ENCODE assay signal across 18 cellular contexts in genomic region chr12:111067498-111067897, GRCh38. TPM values are rescaled to one million over a fixed set of nuclear protein-coding genes. Genes with fewer than 3 reads are reported as not detected.
A peak's percentile ranks its signal among the peaks of the same experiment; 100 is the strongest.
DNase-seq lines count a peak whose midpoint lies in the region; ATAC-seq and TF ChIP-seq lines count a peak whose summit lies in the region.
"Had no signal": no experiment of that assay in that cellular context is flagged by ENCODE, and none has a peak within 500 bp of the region (broad histone marks: within the 10 kb centered on the region; RNA-seq: fewer than 3 reads in every experiment).

No MANE protein-coding gene starts in this region.

- H3K4me3 Mint-ChIP-seq in activated naive CD8-positive, alpha-beta T cell = peak overlapping the region; percentile 8
- H3K4me3 Mint-ChIP-seq in activated naive CD8-positive, alpha-beta T cell treated with anti-CD3 and anti-CD28 coated beads, Interleukin-2, amount 50 U/mL, for 24 hours = no peak overlapping the region
- H3K4me3 Mint-ChIP-seq in MCF 10A (ENCODE audit: unreplicated experiment) = no peak overlapping the region
- no peak overlapping the region for H3K4me3 Mint-ChIP-seq in stimulated activated effector memory CD8-positive, alpha-beta T cell treated with anti-CD3 and anti-CD28 coated beads, Interleukin-12 subunit alpha, Interleukin-12 subunit beta, amount 100 ng/mL, for 72 hours

- no peak overlapping the region for H3K27ac Mint-ChIP-seq in activated naive CD8-positive, alpha-beta T cell
- no peak overlapping the region for H3K27ac Mint-ChIP-seq in activated naive CD8-positive, alpha-beta T cell treated with anti-CD3 and anti-CD28 coated beads, Interleukin-2, amount 50 U/mL, for 24 hours
- H3K27ac Mint-ChIP-seq in MCF 10A (ENCODE audit: low read depth, unreplicated experiment) = peak overlapping the region; percentile 89
- H3K27ac Mint-ChIP-seq in stimulated activated effector memory CD8-positive, alpha-beta T cell treated with anti-CD3 and anti-CD28 coated beads, Interleukin-12 subunit alpha, Interleukin-12 subunit beta, amount 100 ng/mL, for 72 hours = peak overlapping the region; percentile 32
- H3K27ac Mint-ChIP-seq: activated CD4-positive, alpha-beta memory T cell treated with anti-CD3 and anti-CD28 coated beads for 36 hours had no signal

- TF ChIP-seq CTCF in LNCaP clone FGC (IDR thresholded peaks at IDR 0.05; ENCODE audit: control insufficient read depth, extremely low read depth, insufficient read depth) (no peak), MCF 10A (IDR thresholded peaks at IDR 0.05; ENCODE audit: unreplicated experiment) (no peak)

- no peaks in the 10 kb centered on the region for H3K27me3 Mint-ChIP-seq in activated naive CD8-positive, alpha-beta T cell
- H3K27me3 Mint-ChIP-seq in activated naive CD8-positive, alpha-beta T cell treated with anti-CD3 and anti-CD28 coated beads, Interleukin-2, amount 50 U/mL, for 24 hours = no peaks in the 10 kb centered on the region
- no peaks in the 10 kb centered on the region for H3K27me3 Mint-ChIP-seq in MCF 10A (ENCODE audit: insufficient read depth, unreplicated experiment)
- H3K27me3 Mint-ChIP-seq: activated CD4-positive, alpha-beta memory T cell treated with anti-CD3 and anti-CD28 coated beads for 36 hours had no signal

- TSS peak; percentile 20 for BruUV-seq in MCF 10A (replicated peaks; lab: Mats Ljungman, UMichigan)

- CTCF ChIA-PET in MCF 10A (lab: Yijun Ruan, JAX) = no interaction called here

- no peaks in the 10 kb centered on the region for H3K9me3 Mint-ChIP-seq in activated naive CD8-positive, alpha-beta T cell (ENCODE audit: low read depth)
- no peaks in the 10 kb centered on the region for H3K9me3 Mint-ChIP-seq in activated naive CD8-positive, alpha-beta T cell treated with anti-CD3 and anti-CD28 coated beads, Interleukin-2, amount 50 U/mL, for 24 hours
- peaks cover 7% of the 10 kb centered on the region for H3K9me3 Mint-ChIP-seq in MCF 10A (ENCODE audit: unreplicated experiment)
- H3K9me3 Mint-ChIP-seq in stimulated activated effector memory CD8-positive, alpha-beta T cell treated with anti-CD3 and anti-CD28 coated beads, Interleukin-12 subunit alpha, Interleukin-12 subunit beta, amount 100 ng/mL, for 72 hours = no peaks in the 10 kb centered on the region
- H3K9me3 Mint-ChIP-seq: activated CD4-positive, alpha-beta memory T cell treated with anti-CD3 and anti-CD28 coated beads for 36 hours had no signal

- POLR2A ChIA-PET in MCF 10A (lab: Yijun Ruan, JAX) = no interaction called here

- intact Hi-C loops in MCF 10A (cut with micrococcal nuclease) = no loop called here

- H3K36me3 Mint-ChIP-seq in activated naive CD8-positive, alpha-beta T cell = no peaks in the 10 kb centered on the region
- H3K36me3 Mint-ChIP-seq in activated naive CD8-positive, alpha-beta T cell treated with anti-CD3 and anti-CD28 coated beads, Interleukin-2, amount 50 U/mL, for 24 hours (ENCODE audit: low read depth) = no peaks in the 10 kb centered on the region
- H3K36me3 Mint-ChIP-seq in MCF 10A (ENCODE audit: insufficient read depth, unreplicated experiment) = peaks cover 10% of the 10 kb centered on the region
- H3K36me3 Mint-ChIP-seq in stimulated activated effector memory CD8-positive, alpha-beta T cell treated with anti-CD3 and anti-CD28 coated beads, Interleukin-12 subunit alpha, Interleukin-12 subunit beta, amount 100 ng/mL, for 72 hours = no peaks in the 10 kb centered on the region
- H3K36me3 Mint-ChIP-seq: activated CD4-positive, alpha-beta memory T cell treated with anti-CD3 and anti-CD28 coated beads for 36 hours had no signal

- DNase-seq in activated naive CD8-positive, alpha-beta T cell treated with anti-CD3 and anti-CD28 coated beads, Interleukin-2, amount 50 U/mL, for 24 hours = no peak
- DNase-seq in LNCaP clone FGC (ENCODE audit: low read depth) = peak; percentile 99
- peak; percentile 32 for DNase-seq in MCF 10A (ENCODE audit: unreplicated experiment)
- DNase-seq in stimulated activated effector memory CD8-positive, alpha-beta T cell treated with anti-CD3 and anti-CD28 coated beads, Interleukin-12 subunit alpha, Interleukin-12 subunit beta, amount 100 ng/mL, for 72 hours (ENCODE audit: low spot score in 2 of 2) = no peak
- no peak for DNase-seq in GOT3 (lab: John Stamatoyannopoulos, UW)
- no peak for DNase-seq in NCI-H1092 treated with DMSO at 0.1 percent for 48 hours (lab: John Stamatoyannopoulos, UW)
- DNase-seq: activated CD8-positive, alpha-beta memory T cell treated with anti-CD3 and anti-CD28 coated beads, Interleukin-2, amount 50 U/mL, for 48 hours; body of pancreas; kidney glomerular epithelial cell; NCI-H1694; NCI-H526 treated with DMSO at 0.1 percent for 48 hours; substantia nigra had no signal

- no peak for ATAC-seq in activated naive CD8-positive, alpha-beta T cell treated with anti-CD3 and anti-CD28 coated beads, Interleukin-2, amount 50 U/mL, for 24 hours
- ATAC-seq in stimulated activated effector memory CD8-positive, alpha-beta T cell treated with anti-CD3 and anti-CD28 coated beads, Interleukin-12 subunit alpha, Interleukin-12 subunit beta, amount 100 ng/mL, for 72 hours = no peak
- no peak for ATAC-seq in GM19351 (IDR thresholded peaks at IDR 0.05; ENCODE audit: unreplicated experiment)
- ATAC-seq: body of pancreas had no signal

- H3K4me3 ChIP-seq in LNCaP clone FGC (ENCODE audit: low read depth, low read length) = no peak overlapping the region
- H3K4me3 ChIP-seq: body of pancreas, skin epidermis had no signal

- peaks cover 9% of the 10 kb centered on the region for H3K4me1 Mint-ChIP-seq in activated naive CD8-positive, alpha-beta T cell (ENCODE audit: low read depth)
- peaks cover 7% of the 10 kb centered on the region for H3K4me1 Mint-ChIP-seq in activated naive CD8-positive, alpha-beta T cell treated with anti-CD3 and anti-CD28 coated beads, Interleukin-2, amount 50 U/mL, for 24 hours
- peaks cover 24% of the 10 kb centered on the region for H3K4me1 Mint-ChIP-seq in MCF 10A (ENCODE audit: insufficient read depth, unreplicated experiment)
- peaks cover 17% of the 10 kb centered on the region for H3K4me1 Mint-ChIP-seq in stimulated activated effector memory CD8-positive, alpha-beta T cell treated with anti-CD3 and anti-CD28 coated beads, Interleukin-12 subunit alpha, Interleukin-12 subunit beta, amount 100 ng/mL, for 72 hours

RNA-seq across cellular contexts. Expression of gene CUX2, which starts 33.5 kb away (rescaled TPM):
- 0.29 and 0.61 TPM in 2 replicates for total RNA-seq in MCF 10A (2022)
- total RNA-seq: body of pancreas, chondrocyte, epithelial cell of proximal tubule had no signal

Comparison
In these comparisons a context has a peak if more than half of its experiments do, and no peak if none do; other contexts are left out.
1. H3K27ac Mint-ChIP-seq: peak in MCF 10A (single experiment) and stimulated activated effector memory CD8-positive, alpha-beta T cell treated with anti-CD3 and anti-CD28 coated beads, Interleukin-12 subunit alpha, Interleukin-12 subunit beta, amount 100 ng/mL, for 72 hours (single experiment); none in activated naive CD8-positive, alpha-beta T cell (single experiment) and activated naive CD8-positive, alpha-beta T cell treated with anti-CD3 and anti-CD28 coated beads, Interleukin-2, amount 50 U/mL, for 24 hours (single experiment).
2. DNase-seq: peak in LNCaP clone FGC (single experiment) and MCF 10A (single experiment); none in activated naive CD8-positive, alpha-beta T cell treated with anti-CD3 and anti-CD28 coated beads, Interleukin-2, amount 50 U/mL, for 24 hours (single experiment), stimulated activated effector memory CD8-positive, alpha-beta T cell treated with anti-CD3 and anti-CD28 coated beads, Interleukin-12 subunit alpha, Interleukin-12 subunit beta, amount 100 ng/mL, for 72 hours (0 of 2), GOT3 (single experiment) and NCI-H1092 treated with DMSO at 0.1 percent for 48 hours (single experiment).